ENCODE assay signal across 8 cellular contexts in the genomic region with DNA sequence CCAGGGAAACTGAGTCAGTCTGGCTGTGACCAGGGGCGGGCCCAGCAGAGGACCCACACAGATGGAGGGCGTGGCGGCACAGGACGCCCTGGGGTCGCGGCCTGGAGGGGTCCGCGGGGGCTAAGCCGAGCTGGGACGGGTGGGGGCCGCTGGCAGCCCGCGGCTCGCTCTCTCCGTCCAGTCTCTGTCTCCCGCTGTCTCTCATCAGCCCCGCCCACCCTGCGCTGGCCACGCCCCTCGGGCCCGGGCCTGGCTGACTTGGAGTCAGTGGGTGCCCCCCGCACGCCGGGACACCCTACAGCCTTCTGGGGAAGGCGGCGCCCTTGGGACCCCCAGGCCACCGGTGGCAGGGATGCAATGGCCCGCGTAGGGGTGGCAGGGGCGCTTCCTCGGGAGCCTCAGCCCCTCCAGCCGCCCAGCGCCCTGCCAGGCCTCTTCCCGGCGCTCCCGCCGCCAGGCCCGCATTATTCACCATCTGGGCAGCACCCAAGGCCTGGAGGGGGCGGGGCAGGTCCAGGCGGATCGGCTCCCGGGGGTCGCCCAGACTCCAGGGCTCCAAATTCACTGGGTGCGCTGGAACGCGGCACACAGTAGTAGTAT. TPM values are rescaled to one million over a fixed set of nuclear protein-coding genes. Genes with fewer than 3 reads are reported as not detected.
DNase-seq lines count a peak whose midpoint lies in the region; ATAC-seq, FAIRE-seq and TF ChIP-seq lines count a peak whose summit lies in the region.

TBXA2R (minus strand) TSS at position 186 of the 600 bp plus-strand sequence. CDS start 6,241 bp downstream, outside the sequence.

- peaks cover 6% of the 10 kb centered on the region for H3K36me3 ChIP-seq in bronchial epithelial cell (ENCODE audit: control insufficient read depth, insufficient read depth, low read length)

- peak; percentile 80 for DNase-seq in activated effector memory CD4-positive, alpha-beta T cell treated with anti-CD3 and anti-CD28 coated beads, Interleukin-2, amount 50 U/mL, for 16 hours
- no peak for DNase-seq in activated effector memory CD4-positive, alpha-beta T cell treated with Interleukin-2 at 50 U/mL for 16 hours
- DNase-seq in T1000 (lab: John Stamatoyannopoulos, UW), result peak; percentile 52
- DNase-seq in bronchial epithelial cell (ENCODE audit: low read depth), result peak; percentile 18
- DNase-seq in islet precursor cell, result peak; percentile 83
- peak; percentile 50 for DNase-seq in stimulated activated CD4-positive, alpha-beta T cell treated with anti-CD3 and anti-CD28 coated beads, Interleukin-1b, Interleukin-23, amount 100 ng/mL, for 48 hours
- no peak for DNase-seq in NCI-H2081 treated with DMSO at 0.1 percent for 48 hours (lab: John Stamatoyannopoulos, UW)

- FAIRE-seq in bronchial epithelial cell (lab: Jason Lieb, UNC), result no peak

- peak within 1 kb of the TSS; percentile 25 for H3K4me3 ChIP-seq in bronchial epithelial cell (ENCODE audit: low read depth, low read length)

- TF ChIP-seq CTCF in bronchial epithelial cell (IDR thresholded peaks at IDR 0.05; ENCODE audit: insufficient read depth, low read length, severe bottlenecking), result no peak

- no peak for ATAC-seq in HG02885 (IDR thresholded peaks at IDR 0.05; ENCODE audit: poor library complexity, unreplicated experiment)

- H3K27me3 ChIP-seq in bronchial epithelial cell (ENCODE audit: control insufficient read depth, insufficient read depth, low read length), result no peaks in the 10 kb centered on the region

RNA-seq across cellular contexts. Expression of gene TBXA2R, which starts in this region (rescaled TPM):
- not detected in 2 replicates for total RNA-seq in bronchial epithelial cell

Comparison
In these comparisons a context has a peak if more than half of its experiments do, and no peak if none do; other contexts are left out.
1. DNase-seq: peak in activated effector memory CD4-positive, alpha-beta T cell treated with anti-CD3 and anti-CD28 coated beads, Interleukin-2, amount 50 U/mL, for 16 hours (single experiment), T1000 (single experiment), islet precursor cell (single experiment) and stimulated activated CD4-positive, alpha-beta T cell treated with anti-CD3 and anti-CD28 coated beads, Interleukin-1b, Interleukin-23, amount 100 ng/mL, for 48 hours (single experiment); none in activated effector memory CD4-positive, alpha-beta T cell treated with Interleukin-2 at 50 U/mL for 16 hours (single experiment) and NCI-H2081 treated with DMSO at 0.1 percent for 48 hours (single experiment).
2. Peak in DNase-seq and H3K4me3 ChIP-seq in bronchial epithelial cell; RNA of the gene not detected or under 1 TPM.